In the genomic region with DNA sequence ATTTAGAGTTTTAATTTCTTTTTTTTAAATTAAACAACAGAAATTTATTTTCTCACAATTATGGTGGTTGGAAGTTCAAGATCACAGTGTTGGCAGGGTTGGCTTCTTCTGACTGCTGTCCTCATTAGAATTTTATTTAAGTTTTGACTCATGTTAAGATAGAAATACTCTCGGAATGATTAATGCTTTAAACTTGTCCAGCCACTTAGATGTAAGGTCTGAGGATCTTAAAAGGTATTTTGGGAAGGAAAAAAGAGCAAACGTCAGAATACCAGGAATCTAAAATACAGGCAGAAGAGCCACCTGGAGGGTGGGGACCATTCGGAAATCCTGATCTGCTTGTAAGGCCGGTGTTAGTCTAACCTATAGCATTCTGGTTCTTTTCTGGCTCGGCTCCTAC, we compare ENCODE assay signal across 23 cellular contexts.
"Had no signal": no experiment of that assay in that cellular context is flagged by ENCODE, and none has a peak within 500 bp of the region (broad histone marks: within the 10 kb centered on the region; RNA-seq: fewer than 3 reads in every experiment).

No MANE protein-coding gene starts in this region.

- ATAC-seq: gastrocnemius medialis; heart right ventricle; left cardiac atrium; left lung; left ventricle myocardium superior; lower lobe of right lung; mucosa of descending colon; naive thymus-derived CD8-positive, alpha-beta T cell had no signal

- H3K27ac ChIP-seq: coronary artery, dorsolateral prefrontal cortex, esophagus muscularis mucosa, gastrocnemius medialis, heart right ventricle, left lung, lower lobe of right lung had no signal

- H3K4me3 ChIP-seq: coronary artery, dorsolateral prefrontal cortex, esophagus muscularis mucosa, gastrocnemius medialis, heart right ventricle, left lung, lower lobe of right lung, mucosa of descending colon had no signal

- H3K9me3 ChIP-seq: esophagus muscularis mucosa, gastrocnemius medialis, heart right ventricle, left lung, lower lobe of right lung, mucosa of descending colon had no signal

- FAIRE-seq: endothelial cell of umbilical vein, islet of Langerhans, keratinocyte had no signal

- H3K27me3 ChIP-seq: esophagus muscularis mucosa, gastrocnemius medialis, heart right ventricle had no signal

- H3K36me3 ChIP-seq: esophagus muscularis mucosa, gastrocnemius medialis, heart right ventricle, left lung, lower lobe of right lung had no signal

- H3K4me1 ChIP-seq: esophagus muscularis mucosa, gastrocnemius medialis, heart right ventricle, left lung, lower lobe of right lung had no signal

- DNase-seq: dermis blood vessel endothelial cell; dorsolateral prefrontal cortex; effector CD4-positive, alpha-beta T cell; effector memory CD4-positive, alpha-beta T cell; foreskin melanocyte; gastrocnemius medialis; glutamatergic neuron; head of caudate nucleus; heart right ventricle; hippocampal formation; left cardiac atrium; left lung; left ventricle myocardium superior; lower lobe of right lung; mesenchymal stem cell; mucosa of descending colon; naive B cell; naive thymus-derived CD8-positive, alpha-beta T cell had no signal
